ENCODE assay signal across 8 cellular contexts in the genomic region with DNA sequence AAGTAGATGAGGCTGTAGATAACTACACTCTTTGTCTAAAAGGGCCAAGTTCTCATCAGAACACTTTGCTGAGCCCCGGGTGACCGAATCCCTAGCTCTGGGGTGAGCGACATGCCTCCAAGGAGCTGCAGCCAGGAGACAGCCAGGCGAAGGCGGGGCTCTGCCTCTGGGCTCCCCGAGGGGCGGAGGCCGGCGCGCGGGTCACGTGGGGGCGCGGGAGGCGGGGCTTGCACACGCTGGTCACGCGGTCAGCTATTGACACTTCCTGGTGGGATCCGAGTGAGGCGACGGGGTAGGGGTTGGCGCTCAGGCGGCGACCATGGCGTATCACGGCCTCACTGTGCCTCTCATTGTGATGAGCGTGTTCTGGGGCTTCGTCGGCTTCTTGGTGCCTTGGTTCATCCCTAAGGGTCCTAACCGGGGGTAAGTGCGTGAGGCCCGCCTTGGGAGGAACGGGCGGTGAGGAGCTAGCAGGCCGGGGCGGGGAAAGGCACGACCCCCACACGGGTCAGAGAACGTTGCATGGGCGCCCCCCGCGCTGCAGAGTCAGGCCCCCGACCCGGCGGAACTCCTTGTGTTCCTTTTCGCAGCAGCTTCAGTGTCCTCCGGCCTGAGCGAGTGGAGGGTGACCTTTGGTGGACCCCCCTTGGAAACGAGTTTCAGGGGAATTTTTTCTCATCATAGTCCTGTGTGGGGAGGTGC. TPM values are rescaled to one million over a fixed set of nuclear protein-coding genes. Genes with fewer than 3 reads are reported as not detected.
DNase-seq lines count a peak whose midpoint lies in the region; ATAC-seq and TF ChIP-seq lines count a peak whose summit lies in the region.

A gene (plus strand): TSS at position 230 of the 702 bp plus-strand sequence. CDS start 90 bp downstream, at position 320.

- no peaks in the 10 kb centered on the region for H3K9me3 Mint-ChIP-seq in activated T-cell treated with anti-CD3 and anti-CD28 coated beads, Interleukin-2, amount 50 U/mL, for 24 hours

- peaks cover 49% of the 10 kb centered on the region for H3K4me1 Mint-ChIP-seq in activated T-cell treated with anti-CD3 and anti-CD28 coated beads, Interleukin-2, amount 50 U/mL, for 24 hours (ENCODE audit: low read depth)

- no peaks in the 10 kb centered on the region for H3K27me3 Mint-ChIP-seq in activated T-cell treated with anti-CD3 and anti-CD28 coated beads, Interleukin-2, amount 50 U/mL, for 24 hours

- H3K9ac ChIP-seq in mucosa of rectum (ENCODE audit: low read depth in 1 of 2, low read length in 2 of 2), result peak within 1 kb of the TSS; percentile 96 to 99

- peaks cover 47% of the 10 kb centered on the region for H3K36me3 Mint-ChIP-seq in activated T-cell treated with anti-CD3 and anti-CD28 coated beads, Interleukin-2, amount 50 U/mL, for 24 hours (ENCODE audit: low read depth)

- H3K27me3 ChIP-seq in mucosa of rectum (ENCODE audit: control insufficient read depth in 2 of 2, insufficient read depth in 2 of 2, low read length in 2 of 2), result no peaks in the 10 kb centered on the region

- peak; percentile 90 for ATAC-seq in GM21619 (IDR thresholded peaks at IDR 0.05; ENCODE audit: unreplicated experiment)

- peak; percentile 78 for TF ChIP-seq POLR2A in erythroblast (IDR thresholded peaks at IDR 0.05; ENCODE audit: low read length)

- H3K4me3 Mint-ChIP-seq in activated T-cell treated with anti-CD3 and anti-CD28 coated beads, Interleukin-2, amount 50 U/mL, for 24 hours, result peak within 1 kb of the TSS; percentile 95

- H3K27ac Mint-ChIP-seq in activated T-cell treated with anti-CD3 and anti-CD28 coated beads, Interleukin-2, amount 50 U/mL, for 24 hours, result peak within 1 kb of the TSS; percentile 98

- peaks cover 0 to 10% of the 10 kb centered on the region in 2 donors for H3K4me1 ChIP-seq in mucosa of rectum (ENCODE audit: control insufficient read depth in 2 of 2, insufficient read depth in 2 of 2, low read length in 2 of 2)

- no peaks in the 10 kb centered on the region for H3K9me3 ChIP-seq in mucosa of rectum (ENCODE audit: control insufficient read depth in 2 of 2, low read length in 2 of 2)

- peaks cover 5 to 11% of the 10 kb centered on the region in 2 donors for H3K36me3 ChIP-seq in mucosa of rectum (ENCODE audit: control insufficient read depth in 2 of 2, insufficient read depth in 2 of 2, low read length in 2 of 2)

- H3K27ac ChIP-seq in mucosa of rectum (ENCODE audit: low read depth in 2 of 2, low read length in 2 of 2), result peak within 1 kb of the TSS; percentile 94 to 96

- H3K4me3 ChIP-seq in Jurkat, Clone E6-1 (ENCODE audit: low read length), result peak within 1 kb of the TSS; percentile 95
- peak within 1 kb of the TSS; percentile 92 to 96 for H3K4me3 ChIP-seq in mucosa of rectum (ENCODE audit: low read length in 2 of 2)

- DNase-seq in DMS53 (lab: John Stamatoyannopoulos, UW) (peak; percentile 98), erythroblast (lab: John Stamatoyannopoulos, UW) (peak; percentile 95 to 96)
- peak; percentile 80 for DNase-seq in Jurkat, Clone E6-1 (ENCODE audit: low read depth, low spot score)
- DNase-seq in activated T-cell treated with anti-CD3 and anti-CD28 coated beads, Interleukin-2, amount 50 U/mL, for 24 hours, result peak; percentile 99
- peak; percentile 98 for DNase-seq in stimulated activated CD8-positive, alpha-beta memory T cell treated with anti-CD3 and anti-CD28 coated beads, Interleukin-4, amount 100 ng/mL, for 48 hours

TF ChIP-seq in PFSK-1, 5 proteins besides CTCF, POLR2A, EP300 and RAD21:
- TF ChIP-seq FOXP2 (optimal IDR thresholded peaks at IDR 0.05; ENCODE audit: borderline replicate concordance, extremely low read depth, extremely low read length, insufficient read depth) (peak; percentile 88), SIN3A (IDR thresholded peaks at IDR 0.05; ENCODE audit: borderline replicate concordance, insufficient read depth, low read length) (no peak), POLR2AphosphoS5 (IDR thresholded peaks at IDR 0.05; ENCODE audit: low read depth, low read length) (peak; percentile 63), TAF1 (IDR thresholded peaks at IDR 0.05; ENCODE audit: borderline replicate concordance, insufficient read depth, low read length) (peak; percentile 69; the same call in 1 of the 2 replicates)
- TF ChIP-seq, protein P1, sequence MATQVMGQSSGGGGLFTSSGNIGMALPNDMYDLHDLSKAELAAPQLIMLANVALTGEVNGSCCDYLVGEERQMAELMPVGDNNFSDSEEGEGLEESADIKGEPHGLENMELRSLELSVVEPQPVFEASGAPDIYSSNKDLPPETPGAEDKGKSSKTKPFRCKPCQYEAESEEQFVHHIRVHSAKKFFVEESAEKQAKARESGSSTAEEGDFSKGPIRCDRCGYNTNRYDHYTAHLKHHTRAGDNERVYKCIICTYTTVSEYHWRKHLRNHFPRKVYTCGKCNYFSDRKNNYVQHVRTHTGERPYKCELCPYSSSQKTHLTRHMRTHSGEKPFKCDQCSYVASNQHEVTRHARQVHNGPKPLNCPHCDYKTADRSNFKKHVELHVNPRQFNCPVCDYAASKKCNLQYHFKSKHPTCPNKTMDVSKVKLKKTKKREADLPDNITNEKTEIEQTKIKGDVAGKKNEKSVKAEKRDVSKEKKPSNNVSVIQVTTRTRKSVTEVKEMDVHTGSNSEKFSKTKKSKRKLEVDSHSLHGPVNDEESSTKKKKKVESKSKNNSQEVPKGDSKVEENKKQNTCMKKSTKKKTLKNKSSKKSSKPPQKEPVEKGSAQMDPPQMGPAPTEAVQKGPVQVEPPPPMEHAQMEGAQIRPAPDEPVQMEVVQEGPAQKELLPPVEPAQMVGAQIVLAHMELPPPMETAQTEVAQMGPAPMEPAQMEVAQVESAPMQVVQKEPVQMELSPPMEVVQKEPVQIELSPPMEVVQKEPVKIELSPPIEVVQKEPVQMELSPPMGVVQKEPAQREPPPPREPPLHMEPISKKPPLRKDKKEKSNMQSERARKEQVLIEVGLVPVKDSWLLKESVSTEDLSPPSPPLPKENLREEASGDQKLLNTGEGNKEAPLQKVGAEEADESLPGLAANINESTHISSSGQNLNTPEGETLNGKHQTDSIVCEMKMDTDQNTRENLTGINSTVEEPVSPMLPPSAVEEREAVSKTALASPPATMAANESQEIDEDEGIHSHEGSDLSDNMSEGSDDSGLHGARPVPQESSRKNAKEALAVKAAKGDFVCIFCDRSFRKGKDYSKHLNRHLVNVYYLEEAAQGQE (IDR thresholded peaks at IDR 0.05; ENCODE audit: insufficient read depth in 1 of 2, low read depth in 2 of 2, low read length in 2 of 2), result 0 out of 4 replicates have a peak, but pooled peaks of 1 of the 2 experiments have one; percentile 12

RNA-seq across cellular contexts. Expression of the gene that starts here (rescaled TPM):
- polyA plus RNA-seq in Jurkat, Clone E6-1 (2012; ENCODE audit: insufficient read depth, insufficient read length), result 160 TPM
- 353 TPM for polyA plus RNA-seq in PFSK-1 (2012; ENCODE audit: insufficient read length, low read depth)

Comparison
In these comparisons a context has a peak if more than half of its experiments do, and no peak if none do; other contexts are left out.
1. Peak in every context shown above with its lines: DNase-seq, ATAC-seq, H3K4me3 ChIP-seq and H3K27ac ChIP-seq.